Comparison of ENCODE assay signal across 24 cellular contexts in genomic region chr2:127384529-127384928, GRCh38. TPM values are rescaled to one million over a fixed set of nuclear protein-coding genes. Genes with fewer than 3 reads are reported as not detected.
DNase-seq lines count a peak whose midpoint lies in the region; ATAC-seq, FAIRE-seq and TF ChIP-seq lines count a peak whose summit lies in the region.
"Had no signal": no experiment of that assay in that cellular context is flagged by ENCODE, and none has a peak within 500 bp of the region (broad histone marks: within the 10 kb centered on the region; RNA-seq: fewer than 3 reads in every experiment).

No MANE protein-coding gene starts in this region.

- H3K27ac ChIP-seq in endothelial cell of umbilical vein (ENCODE audit: insufficient read depth, low read depth, low read length) (no peak overlapping the region), gastrocnemius medialis (peak overlapping the region; percentile 99 to 100 (median 100))
- H3K27ac ChIP-seq: coronary artery, SJCRH30, VCaP had no signal

- H3K9me1 ChIP-seq in endothelial cell of umbilical vein (replicated peaks; ENCODE audit: control insufficient read depth, extremely low read depth, insufficient read depth, low read length) = peaks cover 4% of the 10 kb centered on the region

- no peaks in the 10 kb centered on the region for H3K9me3 Mint-ChIP-seq in activated naive CD4-positive, alpha-beta T cell treated with anti-CD3 and anti-CD28 coated beads, Interleukin-2, amount 50 U/mL, for 24 hours
- no peaks in the 10 kb centered on the region for H3K9me3 Mint-ChIP-seq in activated naive CD4-positive, alpha-beta T cell treated with anti-CD3 and anti-CD28 coated beads, Interleukin-2, amount 10 ng/mL, durations not matched to agents 7 days and 5 days
- H3K9me3 Mint-ChIP-seq: activated CD4-positive, alpha-beta memory T cell treated with anti-CD3 and anti-CD28 coated beads for 36 hours; CD8-positive, alpha-beta T cell; T-helper 1 cell treated with Interleukin-12 subunit alpha and Interleukin-12 subunit beta and Interleukin-4 antibody, amounts not matched to agents 30 μg/mL and 1 μg/mL, for 36 hours had no signal

- H3K9ac ChIP-seq in Loucy (ENCODE audit: low read depth, low read length, poor library complexity, severe bottlenecking) (no peak overlapping the region), endothelial cell of umbilical vein (replicated peaks; ENCODE audit: extremely low read depth, insufficient read depth, low read length) (no peak overlapping the region)

- peak overlapping the region; percentile 49 for H3K4me3 Mint-ChIP-seq in activated naive CD4-positive, alpha-beta T cell treated with anti-CD3 and anti-CD28 coated beads, Interleukin-2, amount 50 U/mL, for 24 hours
- H3K4me3 Mint-ChIP-seq in activated naive CD4-positive, alpha-beta T cell treated with anti-CD3 and anti-CD28 coated beads, Interleukin-2, amount 10 ng/mL, durations not matched to agents 7 days and 5 days = no peak overlapping the region
- H3K4me3 Mint-ChIP-seq: activated CD4-positive, alpha-beta memory T cell treated with anti-CD3 and anti-CD28 coated beads for 36 hours; T-helper 1 cell treated with Interleukin-12 subunit alpha and Interleukin-12 subunit beta and Interleukin-4 antibody, amounts not matched to agents 30 μg/mL and 1 μg/mL, for 36 hours had no signal

- no peak for DNase-seq in activated naive CD4-positive, alpha-beta T cell treated with anti-CD3 and anti-CD28 coated beads, Interleukin-2, amount 10 ng/mL, durations not matched to agents 7 days and 5 days
- no peak for DNase-seq in endothelial cell of umbilical vein (ENCODE audit: low read depth, low spot score)
- no peak for DNase-seq in gastrocnemius medialis
- no peak for DNase-seq in DMS 273 (lab: John Stamatoyannopoulos, UW; ENCODE audit: unreplicated experiment)
- no peak for DNase-seq in SK-N-DZ (ENCODE audit: low spot score)
- DNase-seq: activated CD4-positive, alpha-beta memory T cell treated with anti-CD3 and anti-CD28 coated beads for 36 hours; CD8-positive, alpha-beta T cell; GF-D8; head of caudate nucleus; left cardiac atrium; NCI-H187; NCI-H2227 treated with DMSO at 0.1 percent for 48 hours; nucleus accumbens; SJCRH30 had no signal

- POLR2A ChIA-PET in endothelial cell of umbilical vein (lab: Charles Lee) = no interaction called here

- H3K4me2 ChIP-seq in Loucy (ENCODE audit: low read depth, low read length, poor library complexity, severe bottlenecking) (peak overlapping the region; percentile 90), endothelial cell of umbilical vein (ENCODE audit: insufficient read depth, low read length) (no peak overlapping the region)

- no peaks in the 10 kb centered on the region for H3K27me3 Mint-ChIP-seq in activated naive CD4-positive, alpha-beta T cell treated with anti-CD3 and anti-CD28 coated beads, Interleukin-2, amount 50 U/mL, for 24 hours
- no peaks in the 10 kb centered on the region for H3K27me3 Mint-ChIP-seq in activated naive CD4-positive, alpha-beta T cell treated with anti-CD3 and anti-CD28 coated beads, Interleukin-2, amount 10 ng/mL, durations not matched to agents 7 days and 5 days
- H3K27me3 Mint-ChIP-seq: activated CD4-positive, alpha-beta memory T cell treated with anti-CD3 and anti-CD28 coated beads for 36 hours had no signal

- TF ChIP-seq POLR2A in endothelial cell of umbilical vein (IDR thresholded peaks at IDR 0.05; ENCODE audit: low read depth, low read length) = no peak
- TF ChIP-seq POLR2A in gastrocnemius medialis (IDR thresholded peaks at IDR 0.05) = no peak

- peaks cover 63% of the 10 kb centered on the region for H3K4me1 ChIP-seq in Loucy (ENCODE audit: insufficient read depth, low read length, poor library complexity, severe bottlenecking)
- peaks cover 34% of the 10 kb centered on the region for H3K4me1 ChIP-seq in endothelial cell of umbilical vein (ENCODE audit: control insufficient read depth, extremely low read depth, insufficient read depth, low read length)
- peaks cover 66 to 72% of the 10 kb centered on the region in 2 donors for H3K4me1 ChIP-seq in gastrocnemius medialis

- H3K36me3 ChIP-seq in Loucy (ENCODE audit: insufficient read depth, low read length) (no peaks in the 10 kb centered on the region), endothelial cell of umbilical vein (ENCODE audit: control insufficient read depth in 2 of 2, extremely low read depth in 1 of 2, insufficient read depth in 2 of 2, low read length in 2 of 2) (no peaks in the 10 kb centered on the region), gastrocnemius medialis (no peaks in the 10 kb centered on the region)
- H3K36me3 ChIP-seq: SJCRH30 had no signal

- peaks cover 3% of the 10 kb centered on the region; the same call in 1 of the 2 replicates for H3F3A ChIP-seq in Loucy (ENCODE audit: low read depth)

- peaks cover 3% of the 10 kb centered on the region for H3K36me3 Mint-ChIP-seq in activated naive CD4-positive, alpha-beta T cell treated with anti-CD3 and anti-CD28 coated beads, Interleukin-2, amount 50 U/mL, for 24 hours
- peaks cover 10% of the 10 kb centered on the region for H3K36me3 Mint-ChIP-seq in activated naive CD4-positive, alpha-beta T cell treated with anti-CD3 and anti-CD28 coated beads, Interleukin-2, amount 10 ng/mL, durations not matched to agents 7 days and 5 days

- CTCF ChIA-PET in activated naive CD4-positive, alpha-beta T cell treated with anti-CD3 and anti-CD28 coated beads, Interleukin-2, amount 10 ng/mL, durations not matched to agents 7 days and 5 days (lab: Charles Lee) = no interaction called here
- CTCF ChIA-PET in endothelial cell of umbilical vein (lab: Charles Lee) = interaction anchor here (1.0 kb wide), 2 partner anchors 11 to 94 kb away, joined by 3 to 4 read pairs; no protein-coding TSS in a partner anchor

- no TSS peak for BruUV-seq in endothelial cell of umbilical vein (replicated peaks; lab: Mats Ljungman, UMichigan)

- no peak for TF ChIP-seq CTCF in Loucy (conservative IDR thresholded peaks at IDR 0.05; ENCODE audit: low read length)
- TF ChIP-seq CTCF in endothelial cell of umbilical vein (IDR thresholded peaks at IDR 0.05; ENCODE audit: extremely low read depth in 1 of 2, insufficient read depth in 1 of 2, low read depth in 1 of 2, low read length in 2 of 2) = no peak
- no peak for TF ChIP-seq CTCF in gastrocnemius medialis (IDR thresholded peaks at IDR 0.05 in 4 of 5, conservative IDR thresholded peaks at IDR 0.05 in 1 of 5)

- H3K9me2 ChIP-seq in Loucy (replicated peaks; ENCODE audit: low read depth, low read length) = no peaks in the 10 kb centered on the region

- H3K4me3 ChIP-seq in Loucy (ENCODE audit: low read length, poor library complexity, severe bottlenecking) (peak overlapping the region; percentile 88), endothelial cell of umbilical vein (replicated peaks in 1 of 3; ENCODE audit: insufficient read depth in 1 of 3, low read depth in 1 of 3, low read length in 3 of 3) (no peak overlapping the region), gastrocnemius medialis (no peak overlapping the region)
- H3K4me3 ChIP-seq: coronary artery, SJCRH30 had no signal

- peak; percentile 31 for FAIRE-seq in endothelial cell of umbilical vein (lab: Jason Lieb, UNC)
- FAIRE-seq: endometrium, GM19239, urothelium cell line had no signal

- peaks cover 70% of the 10 kb centered on the region for H4K20me1 ChIP-seq in Loucy (ENCODE audit: insufficient read depth, low read length, poor library complexity, severe bottlenecking)
- peaks cover 9% of the 10 kb centered on the region for H4K20me1 ChIP-seq in endothelial cell of umbilical vein (replicated peaks; ENCODE audit: control insufficient read depth, extremely low read depth, insufficient read depth, low read length)

- H2AFZ ChIP-seq in Loucy (ENCODE audit: low read length) = no peak overlapping the region
- no peak overlapping the region for H2AFZ ChIP-seq in endothelial cell of umbilical vein (ENCODE audit: low read depth, low read length)

- peaks cover 82% of the 10 kb centered on the region for H3K4me1 Mint-ChIP-seq in activated naive CD4-positive, alpha-beta T cell treated with anti-CD3 and anti-CD28 coated beads, Interleukin-2, amount 50 U/mL, for 24 hours
- peaks cover 57% of the 10 kb centered on the region for H3K4me1 Mint-ChIP-seq in activated naive CD4-positive, alpha-beta T cell treated with anti-CD3 and anti-CD28 coated beads, Interleukin-2, amount 10 ng/mL, durations not matched to agents 7 days and 5 days

- H3K9me3 ChIP-seq in Loucy (ENCODE audit: insufficient read depth, low read depth, low read length) (no peaks in the 10 kb centered on the region), endothelial cell of umbilical vein (replicated peaks; ENCODE audit: control insufficient read depth, insufficient read depth, low read length) (no peaks in the 10 kb centered on the region), gastrocnemius medialis (no peaks in the 10 kb centered on the region)
- H3K9me3 ChIP-seq: SJCRH30 had no signal

- H3K27me3 ChIP-seq in Loucy (ENCODE audit: insufficient read depth, low read length, poor library complexity, severe bottlenecking) (peaks cover 3% of the 10 kb centered on the region), endothelial cell of umbilical vein (ENCODE audit: control insufficient read depth in 2 of 2, insufficient read depth in 2 of 2, low read length in 2 of 2) (no peaks in the 10 kb centered on the region), gastrocnemius medialis (no peaks in the 10 kb centered on the region)
- H3K27me3 ChIP-seq: SJCRH30 had no signal

- no peak for ATAC-seq in gastrocnemius medialis
- no peak for ATAC-seq in HG03469 (IDR thresholded peaks at IDR 0.05; ENCODE audit: unreplicated experiment)
- ATAC-seq: CD8-positive, alpha-beta T cell; left cardiac atrium; Panc1 had no signal

- dilution Hi-C loops in endothelial cell of umbilical vein (cut with MboI; ENCODE audit: extremely low pct_ligation_motif_present, low sequenced_read_pairs) = no loop called here

- no peak overlapping the region for H3K27ac Mint-ChIP-seq in activated naive CD4-positive, alpha-beta T cell treated with anti-CD3 and anti-CD28 coated beads, Interleukin-2, amount 50 U/mL, for 24 hours
- no peak overlapping the region for H3K27ac Mint-ChIP-seq in activated naive CD4-positive, alpha-beta T cell treated with anti-CD3 and anti-CD28 coated beads, Interleukin-2, amount 10 ng/mL, durations not matched to agents 7 days and 5 days
- H3K27ac Mint-ChIP-seq: activated CD4-positive, alpha-beta memory T cell treated with anti-CD3 and anti-CD28 coated beads for 36 hours; CD8-positive, alpha-beta T cell; T-helper 1 cell treated with Interleukin-12 subunit alpha and Interleukin-12 subunit beta and Interleukin-4 antibody, amounts not matched to agents 30 μg/mL and 1 μg/mL, for 36 hours had no signal

- in situ Hi-C loops in gastrocnemius medialis (cut with MboI; ENCODE audit: low sequenced_read_pairs in 4 of 4) = loop anchor here in 1 of 4 donors (25.0 kb wide), 1 partner anchor 297 kb away; no protein-coding TSS in a partner anchor

- H3K79me2 ChIP-seq in Loucy (ENCODE audit: insufficient read depth, low read length) (peaks cover 72% of the 10 kb centered on the region), endothelial cell of umbilical vein (ENCODE audit: control insufficient read depth, insufficient read depth, low read length) (peaks cover 64% of the 10 kb centered on the region)

- intact Hi-C loops in endothelial cell of umbilical vein (cut with micrococcal nuclease) (no loop called here), gastrocnemius medialis (cut with DNase I; ENCODE audit: low total_unique reads) (loop anchor here (10.0 kb wide), 2 partner anchors 320 kb away; partner anchors contain the start of gene SFT2D3)

RNA-seq across cellular contexts. Expression of gene MAP3K2, which starts 3.2 kb away (rescaled TPM):
- total RNA-seq in endothelial cell of umbilical vein (20.5 and 25.7 TPM in 2 replicates), gastrocnemius medialis (10 to 100 TPM; 33.8 to 46.4 (median 39.4) TPM)
- 2.6 and 3.4 TPM in 2 replicates for polyA plus RNA-seq in endothelial cell of umbilical vein
- 3.4 TPM in 2 replicates for polyA plus RNA-seq in endothelial cell of umbilical vein (2011; cell fraction: cytosol; rRNA removed)
- 11.8 and 12.3 TPM in 2 replicates for polyA plus RNA-seq in endothelial cell of umbilical vein (2011; cell fraction: nucleus; rRNA removed)
- polyA plus RNA-seq in endothelial cell of umbilical vein (2012) = 7.5 and 7.7 TPM in 2 replicates
- 14.2 and 20.6 TPM in 2 replicates for polyA minus RNA-seq in endothelial cell of umbilical vein
- polyA minus RNA-seq in endothelial cell of umbilical vein (2011; cell fraction: cytosol; rRNA and poly(A)+ RNA removed) = 39.7 TPM
- polyA minus RNA-seq in endothelial cell of umbilical vein (2011; cell fraction: nucleus; rRNA and poly(A)+ RNA removed) = 20.2 and 21.3 TPM in 2 replicates
- 9.0 and 12.2 TPM in 2 replicates for polyA plus RNA-seq in SK-N-DZ (2014; cell fraction: cytosol; rRNA removed)
- 19.9 and 27.0 TPM in 2 replicates for polyA plus RNA-seq in SK-N-DZ (2014; cell fraction: nucleus; rRNA removed)

RNA-seq across cellular contexts. Expression of gene PROC, which starts 33.7 kb away (rescaled TPM):
- not detected in 2 replicates for total RNA-seq in endothelial cell of umbilical vein
- 0.06 TPM in 1 of 2 replicates, not detected in the other for polyA plus RNA-seq in endothelial cell of umbilical vein
- not detected in 2 replicates for polyA plus RNA-seq in endothelial cell of umbilical vein (2011; cell fraction: cytosol; rRNA removed)
- polyA plus RNA-seq in endothelial cell of umbilical vein (2011; cell fraction: nucleus; rRNA removed) = 0.18 TPM in 1 of 2 replicates, not detected in the other
- 0.13 TPM in 1 of 2 replicates, not detected in the other for polyA plus RNA-seq in endothelial cell of umbilical vein (2012)
- polyA minus RNA-seq in endothelial cell of umbilical vein = not detected in 2 replicates
- not detected for polyA minus RNA-seq in endothelial cell of umbilical vein (2011; cell fraction: cytosol; rRNA and poly(A)+ RNA removed)
- polyA minus RNA-seq in endothelial cell of umbilical vein (2011; cell fraction: nucleus; rRNA and poly(A)+ RNA removed) = not detected in 2 replicates
- total RNA-seq in gastrocnemius medialis = under 1 TPM in 2 of 4 donors, not detected in 2; 0.29 to 0.58 TPM
- 0.07 and 0.19 TPM in 2 replicates for polyA plus RNA-seq in SK-N-DZ (2014; cell fraction: cytosol; rRNA removed)
- polyA plus RNA-seq in SK-N-DZ (2014; cell fraction: nucleus; rRNA removed) = 0.86 TPM in 1 of 2 replicates, not detected in the other
- total RNA-seq: activated CD4-positive, alpha-beta memory T cell treated with anti-CD3 and anti-CD28 coated beads for 36 hours; left cardiac atrium; SJCRH30 had no signal
